In the genomic region with DNA sequence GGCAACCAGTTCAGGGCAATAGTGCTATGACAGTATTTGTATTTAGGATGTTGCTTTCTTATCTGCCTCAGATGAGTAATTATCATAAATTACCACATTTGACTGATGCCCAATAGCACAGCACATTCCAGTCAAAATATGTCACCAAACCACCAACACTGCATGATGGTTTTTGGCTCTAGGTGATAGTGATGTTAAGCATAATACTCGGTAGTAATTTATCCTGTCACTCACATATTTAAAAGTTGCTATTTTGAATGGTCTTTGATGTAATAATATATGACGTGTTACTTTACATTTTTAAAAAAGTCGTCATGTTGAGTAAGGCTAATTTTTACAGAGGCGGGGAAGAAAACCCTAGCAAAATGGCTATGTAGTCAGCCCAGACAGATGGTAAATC, we compare ENCODE assay signal across 1 cellular context.
TF ChIP-seq lines count a peak whose summit lies in the region.

No MANE protein-coding gene starts in this region.

TF ChIP-seq in IMR-90, 13 proteins besides CTCF, POLR2A, EP300 and RAD21:
- no peak for TF ChIP-seq MAFK (IDR thresholded peaks at IDR 0.05; ENCODE audit: low read depth, low read length)
- no peak for TF ChIP-seq SMC3 (IDR thresholded peaks at IDR 0.05; ENCODE audit: low read depth, low read length)
- TF ChIP-seq, protein P1, sequence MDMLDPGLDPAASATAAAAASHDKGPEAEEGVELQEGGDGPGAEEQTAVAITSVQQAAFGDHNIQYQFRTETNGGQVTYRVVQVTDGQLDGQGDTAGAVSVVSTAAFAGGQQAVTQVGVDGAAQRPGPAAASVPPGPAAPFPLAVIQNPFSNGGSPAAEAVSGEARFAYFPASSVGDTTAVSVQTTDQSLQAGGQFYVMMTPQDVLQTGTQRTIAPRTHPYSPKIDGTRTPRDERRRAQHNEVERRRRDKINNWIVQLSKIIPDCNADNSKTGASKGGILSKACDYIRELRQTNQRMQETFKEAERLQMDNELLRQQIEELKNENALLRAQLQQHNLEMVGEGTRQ (IDR thresholded peaks at IDR 0.05; ENCODE audit: low read depth, low read length), result no peak
- TF ChIP-seq CEBPB (IDR thresholded peaks at IDR 0.05; ENCODE audit: low read depth, low read length), result no peak
- TF ChIP-seq MXI1 (IDR thresholded peaks at IDR 0.05; ENCODE audit: borderline replicate concordance, low read depth, low read length), result no peak
- no peak for TF ChIP-seq BHLHE40 (IDR thresholded peaks at IDR 0.05; ENCODE audit: low read depth, low read length)
- no peak for TF ChIP-seq MAZ (IDR thresholded peaks at IDR 0.05; ENCODE audit: borderline replicate concordance, low read depth, low read length)
- no peak for TF ChIP-seq FOS (IDR thresholded peaks at IDR 0.05; ENCODE audit: low read depth, low read length)
- TF ChIP-seq CHD1 (IDR thresholded peaks at IDR 0.05; ENCODE audit: low read depth, low read length), result no peak
- TF ChIP-seq NFE2L2 (IDR thresholded peaks at IDR 0.05; ENCODE audit: low read depth, low read length), result no peak
- no peak for TF ChIP-seq RFX5 (IDR thresholded peaks at IDR 0.05; ENCODE audit: low read depth, low read length)
- no peak for TF ChIP-seq RCOR1 (IDR thresholded peaks at IDR 0.05; ENCODE audit: insufficient replicate concordance, low read length)
- TF ChIP-seq, protein P2, sequence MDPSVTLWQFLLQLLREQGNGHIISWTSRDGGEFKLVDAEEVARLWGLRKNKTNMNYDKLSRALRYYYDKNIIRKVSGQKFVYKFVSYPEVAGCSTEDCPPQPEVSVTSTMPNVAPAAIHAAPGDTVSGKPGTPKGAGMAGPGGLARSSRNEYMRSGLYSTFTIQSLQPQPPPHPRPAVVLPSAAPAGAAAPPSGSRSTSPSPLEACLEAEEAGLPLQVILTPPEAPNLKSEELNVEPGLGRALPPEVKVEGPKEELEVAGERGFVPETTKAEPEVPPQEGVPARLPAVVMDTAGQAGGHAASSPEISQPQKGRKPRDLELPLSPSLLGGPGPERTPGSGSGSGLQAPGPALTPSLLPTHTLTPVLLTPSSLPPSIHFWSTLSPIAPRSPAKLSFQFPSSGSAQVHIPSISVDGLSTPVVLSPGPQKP (IDR thresholded peaks at IDR 0.05; ENCODE audit: borderline replicate concordance, low read depth, low read length), result no peak
